In the genomic region with DNA sequence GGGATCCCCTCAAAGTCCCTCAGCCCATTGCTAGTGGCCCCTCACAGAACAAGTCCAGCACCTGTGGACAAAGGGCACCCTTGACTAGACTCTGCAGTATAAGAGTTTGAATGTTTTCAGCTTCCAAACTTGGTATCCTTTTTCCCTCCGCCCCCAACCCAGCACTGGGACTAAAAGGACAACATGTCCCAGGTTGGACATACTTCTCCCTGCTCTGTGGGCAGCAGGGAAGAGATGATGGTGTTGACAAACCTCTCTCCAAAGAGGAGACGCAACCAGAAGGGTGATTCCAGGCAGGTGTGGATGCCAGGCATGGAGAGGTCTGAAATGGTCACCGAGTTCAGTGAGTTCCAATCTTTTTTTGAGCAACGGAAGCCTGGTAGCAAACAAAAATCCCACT, we compare ENCODE assay signal across 25 cellular contexts. TPM values are rescaled to one million over a fixed set of nuclear protein-coding genes. Genes with fewer than 3 reads are reported as not detected.
"Had no signal": no experiment of that assay in that cellular context is flagged by ENCODE, and none has a peak within 500 bp of the region (broad histone marks: within the 10 kb centered on the region; RNA-seq: fewer than 3 reads in every experiment).

No MANE protein-coding gene starts in this region.

- DNase-seq: cerebellar nuclear complex; cortex of kidney; effector memory CD8-positive, alpha-beta T cell; erythroblast; esophagus squamous epithelium; foreskin melanocyte; kidney; left lung; lower lobe of right lung; natural killer cell; occipital lobe; pancreas; sigmoid colon; small intestine; stimulated activated CD4-positive, alpha-beta T cell treated with anti-CD3 and anti-CD28 coated beads, Interleukin-15, amount 100 ng/mL, for 24 hours; stimulated activated CD4-positive, alpha-beta T cell treated with anti-CD3 and anti-CD28 coated beads, Interleukin-2, amount 100 ng/mL, for 48 hours; stimulated activated naive B cell treated with anti-CD40 and anti-IgM and Interleukin-4, amounts not matched to agents 10 μg/mL and 1 μg/mL and 100 μg/mL, for 72 hours; transverse colon; upper lobe of right lung; uterus had no signal

- H3K36me3 ChIP-seq: esophagus squamous epithelium, left lung, lower lobe of right lung, pancreas, sigmoid colon, transverse colon, upper lobe of right lung, uterus had no signal

- H3K4me1 ChIP-seq: lower lobe of right lung, pancreas, upper lobe of right lung, uterus had no signal

- H3K27ac ChIP-seq: esophagus squamous epithelium, hepatocyte, left lung, lower lobe of right lung, pancreas, sigmoid colon, transverse colon, upper lobe of right lung, uterus had no signal

- H3K4me2 ChIP-seq: hepatocyte had no signal

- H3K79me2 ChIP-seq: hepatocyte had no signal

- H2AFZ ChIP-seq: hepatocyte had no signal

- ATAC-seq: effector memory CD8-positive, alpha-beta T cell; left lung; natural killer cell; pancreas; stimulated activated naive B cell treated with anti-CD40 and anti-IgM and Interleukin-4, amounts not matched to agents 10 μg/mL and 1 μg/mL and 100 μg/mL, for 72 hours; upper lobe of right lung had no signal

- H3K9me3 ChIP-seq: esophagus squamous epithelium, left lung, lower lobe of right lung, pancreas, sigmoid colon, transverse colon, upper lobe of right lung, uterus had no signal

- H3K4me3 ChIP-seq: esophagus squamous epithelium, hepatocyte, left lung, lower lobe of right lung, pancreas, sigmoid colon, transverse colon, upper lobe of right lung, uterus had no signal

RNA-seq across cellular contexts. Expression of a gene that starts 4.5 kb away (rescaled TPM):
- total RNA-seq: dermis microvascular lymphatic vessel endothelial cell, esophagus squamous epithelium, hepatocyte, kidney, left lung, lower lobe of right lung, mesenteric fat pad, natural killer cell, occipital lobe, pancreas, posterior vena cava, sigmoid colon, transverse colon, upper lobe of right lung, uterus had no signal
- polyA plus RNA-seq: hepatocyte, neural cell, pancreas, sigmoid colon, small intestine had no signal

RNA-seq across cellular contexts. Expression of a gene that starts 19.7 kb away (rescaled TPM):
- total RNA-seq: dermis microvascular lymphatic vessel endothelial cell, esophagus squamous epithelium, left lung, lower lobe of right lung, mesenteric fat pad, natural killer cell, posterior vena cava, upper lobe of right lung had no signal
